ENCODE assay signal across 23 cellular contexts in genomic region chr14:86779416-86779815, GRCh38.
DNase-seq lines count a peak whose midpoint lies in the region; ATAC-seq, FAIRE-seq and TF ChIP-seq lines count a peak whose summit lies in the region.
"Had no signal": no experiment of that assay in that cellular context is flagged by ENCODE, and none has a peak within 500 bp of the region (broad histone marks: within the 10 kb centered on the region; RNA-seq: fewer than 3 reads in every experiment).

No MANE protein-coding gene starts in this region.

- 93 to 98% methylated on average over 1 of the region's 1 CpG for WGBS in pancreas, 2 donors

- H3K27me3 ChIP-seq in RWPE2 (ENCODE audit: insufficient read depth, poor library complexity, severe bottlenecking) (no peaks in the 10 kb centered on the region), fibroblast of lung (ENCODE audit: control insufficient read depth, insufficient read depth, low read length) (no peaks in the 10 kb centered on the region), pancreas (no peaks in the 10 kb centered on the region)
- H3K27me3 ChIP-seq: BE2C had no signal

- H3K36me3 ChIP-seq in RWPE2 (ENCODE audit: low read depth) (no peaks in the 10 kb centered on the region), fibroblast of lung (ENCODE audit: control insufficient read depth, insufficient read depth, low read length) (no peaks in the 10 kb centered on the region), pancreas (no peaks in the 10 kb centered on the region)
- H3K36me3 ChIP-seq: BE2C had no signal

- ATAC-seq in RWPE2 (ENCODE audit: low read depth) (peak; percentile 91), pancreas (no peak)
- ATAC-seq: A549 had no signal

- H4K20me1 ChIP-seq in fibroblast of lung (ENCODE audit: control insufficient read depth, extremely low read depth, insufficient read depth, low read length): no peaks in the 10 kb centered on the region

- H3K27ac ChIP-seq in RWPE2 (ENCODE audit: poor library complexity, severe bottlenecking) (peak overlapping the region; percentile 3), fibroblast of lung (ENCODE audit: insufficient read depth, low read length) (no peak overlapping the region), pancreas (no peak overlapping the region)
- H3K27ac ChIP-seq: A549, KMS-11 had no signal

- no peak for FAIRE-seq in pancreas (lab: Jason Lieb, UNC)
- FAIRE-seq: A549, GM12891, HTR-8/SVneo had no signal

- H3K4me2 ChIP-seq in fibroblast of lung (ENCODE audit: extremely low read depth, insufficient read depth, low read length): no peak overlapping the region
- H3K4me2 ChIP-seq: A549, KMS-11 had no signal

- peaks cover 32% of the 10 kb centered on the region for H3K4me1 ChIP-seq in RWPE2 (ENCODE audit: insufficient read depth, poor library complexity, severe bottlenecking)
- H3K4me1 ChIP-seq in fibroblast of lung (ENCODE audit: control insufficient read depth, extremely low read depth, insufficient read depth, low read length): no peaks in the 10 kb centered on the region
- H3K4me1 ChIP-seq in pancreas: peaks cover 7 to 22% (median 13%) of the 10 kb centered on the region in 3 donors
- H3K4me1 ChIP-seq: A549, BE2C had no signal

- no peak overlapping the region for H3K9ac ChIP-seq in fibroblast of lung (ENCODE audit: insufficient read depth, low read length)
- H3K9ac ChIP-seq: KMS-11 had no signal

- DNase-seq in ELR (ENCODE audit: low read depth): peak; percentile 45
- no peak for DNase-seq in RWPE2 (ENCODE audit: low spot score)
- DNase-seq in fibroblast of lung (ENCODE audit: low read depth in 2 of 2): peak; percentile 35 to 47
- DNase-seq in iris pigment epithelial cell (ENCODE audit: low read depth): peak; percentile 14
- DNase-seq in activated effector memory CD4-positive, alpha-beta T cell treated with anti-CD3 and anti-CD28 coated beads, Interleukin-2, amount 50 U/mL, for 16 hours: no peak
- DNase-seq in effector CD8-positive, alpha-beta T cell (lab: John Stamatoyannopoulos, UW): no peak
- no peak for DNase-seq in pancreas
- DNase-seq: BE2C, DMS79 treated with DMSO at 0.1 percent for 48 hours, H7, HFFc6, NCI-H1105 treated with DMSO at 0.1 percent for 48 hours, NCI-H2081, NCI-H2171, NCI-H345, NCI-H524, NCI-H82, OCI-M1, SHP77 had no signal

- H3K79me2 ChIP-seq in fibroblast of lung (ENCODE audit: control insufficient read depth, insufficient read depth, low read length): no peaks in the 10 kb centered on the region

- H3K9me3 ChIP-seq in RWPE2 (ENCODE audit: severe bottlenecking) (no peaks in the 10 kb centered on the region), fibroblast of lung (ENCODE audit: control insufficient read depth, insufficient read depth, low read depth, low read length) (no peaks in the 10 kb centered on the region), pancreas (no peaks in the 10 kb centered on the region)
- H3K9me3 ChIP-seq: A549, BE2C had no signal

- H2AFZ ChIP-seq in fibroblast of lung (ENCODE audit: low read length): no peak overlapping the region

- no peak for TF ChIP-seq CTCF in RWPE2 (IDR thresholded peaks at IDR 0.05; ENCODE audit: poor library complexity, severe bottlenecking)
- no peak for TF ChIP-seq CTCF in fibroblast of lung (conservative IDR thresholded peaks at IDR 0.05 in 1 of 2, IDR thresholded peaks at IDR 0.05 in 1 of 2; ENCODE audit: low read depth in 1 of 2, low read length in 2 of 2)
- TF ChIP-seq CTCF in pancreas (IDR thresholded peaks at IDR 0.05): no peak

- intact Hi-C loops in pancreas (cut with DNase I): no loop called here

- H3K4me3 ChIP-seq in RWPE2 (ENCODE audit: severe bottlenecking) (no peak overlapping the region), fibroblast of lung (replicated peaks in 1 of 4; ENCODE audit: control extremely low read depth in 1 of 4, insufficient read depth in 1 of 4, low read depth in 3 of 4, low read length in 4 of 4) (no peak overlapping the region), pancreas (no peak overlapping the region)
- H3K4me3 ChIP-seq: A549 had no signal

Comparison
In these comparisons a context has a peak if more than half of its experiments do, and no peak if none do; other contexts are left out.
1. DNase-seq: peak in ELR (single experiment), fibroblast of lung (2 of 2) and iris pigment epithelial cell (single experiment); none in RWPE2 (single experiment), activated effector memory CD4-positive, alpha-beta T cell treated with anti-CD3 and anti-CD28 coated beads, Interleukin-2, amount 50 U/mL, for 16 hours (single experiment), effector CD8-positive, alpha-beta T cell (single experiment) and pancreas (0 of 6).